ENCODE assay signal across 8 cellular contexts in the genomic region with DNA sequence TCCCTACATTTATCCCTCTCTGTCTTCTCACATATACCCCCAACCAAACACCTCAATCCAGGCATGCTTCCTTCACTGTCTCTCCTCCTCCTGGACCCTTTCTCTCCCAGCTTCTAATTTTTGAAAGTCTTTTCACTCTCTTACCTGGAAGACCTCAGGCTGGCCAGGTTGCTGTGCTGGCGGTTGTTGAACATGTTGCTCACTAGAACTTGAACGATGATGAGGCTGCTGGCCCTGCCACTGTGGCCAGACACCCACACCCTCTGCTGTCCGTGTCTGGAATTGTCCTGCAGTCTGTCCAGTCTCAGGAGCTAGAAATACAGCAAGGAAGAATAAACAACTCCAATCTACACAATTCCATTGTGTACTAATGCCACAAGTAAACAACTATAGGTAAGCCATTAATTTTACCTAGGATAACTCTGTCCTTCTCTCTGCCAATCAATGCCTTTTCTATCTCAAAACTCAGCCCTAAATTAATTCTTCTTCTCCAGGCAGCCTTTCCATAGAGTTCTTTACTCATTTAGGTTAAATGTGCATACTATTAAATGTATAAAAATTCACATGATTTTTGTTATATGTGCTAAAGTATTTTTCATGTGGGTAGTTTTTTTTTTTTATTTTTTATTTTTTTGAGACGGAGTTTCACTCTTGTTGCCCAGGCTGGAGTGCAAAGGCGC. TPM values are rescaled to one million over a fixed set of nuclear protein-coding genes. Genes with fewer than 3 reads are reported as not detected.
A peak's percentile ranks its signal among the peaks of the same experiment; 100 is the strongest.
DNase-seq lines count a peak whose midpoint lies in the region; ATAC-seq, FAIRE-seq and TF ChIP-seq lines count a peak whose summit lies in the region.

No MANE protein-coding gene starts in this region.

- no peaks in the 10 kb centered on the region for H3K9me2 ChIP-seq in PC-9 (ENCODE audit: insufficient read depth)

- no peak overlapping the region for H4K5ac ChIP-seq in H1 (ENCODE audit: insufficient read length, low read depth, low read length)
- H4K5ac ChIP-seq in mesendoderm (ENCODE audit: low read length), result no peak overlapping the region

- no peak overlapping the region for H2BK120ac ChIP-seq in H1 (replicated peaks; ENCODE audit: low read depth, low read length)
- no peak overlapping the region for H2BK120ac ChIP-seq in mesendoderm (ENCODE audit: low read depth, low read length)

- no peaks in the 10 kb centered on the region for H3F3A ChIP-seq in PC-9 (ENCODE audit: insufficient read depth, low read depth)

- TF ChIP-seq CTCF in DND-41 (IDR thresholded peaks at IDR 0.05; ENCODE audit: borderline replicate concordance, extremely low read depth, low read length, poor library complexity, severe bottlenecking) (peak; percentile 47), PC-9 (conservative IDR thresholded peaks at IDR 0.05) (peak; percentile 85), H1 (IDR thresholded peaks at IDR 0.05; ENCODE audit: control extremely low read depth in 1 of 3, insufficient read depth in 1 of 3, low read depth in 1 of 3, low read length in 3 of 3) (peak; percentile 71 to 79 (median 78))

- TF ChIP-seq RAD21 in H1 (IDR thresholded peaks at IDR 0.05 in 1 of 2, conservative IDR thresholded peaks at IDR 0.05 in 1 of 2; ENCODE audit: low read depth in 2 of 2, low read length in 2 of 2), result peak; percentile 84 to 87

- H3K23me2 ChIP-seq in H1 (ENCODE audit: low read depth, low read length), result no peaks in the 10 kb centered on the region

- H3K79me2 ChIP-seq in DND-41 (ENCODE audit: insufficient read depth, low read length) (no peaks in the 10 kb centered on the region), PC-9 (ENCODE audit: low read depth) (no peaks in the 10 kb centered on the region), H1 (ENCODE audit: control insufficient read depth in 1 of 2, insufficient read depth in 2 of 2, low read length in 2 of 2) (no peaks in the 10 kb centered on the region), mesendoderm (ENCODE audit: control insufficient read depth, insufficient read depth, low read length) (no peaks in the 10 kb centered on the region)

- no peak overlapping the region for H3K18ac ChIP-seq in H1 (ENCODE audit: extremely low read depth, low read length)
- no peak overlapping the region for H3K18ac ChIP-seq in mesendoderm (ENCODE audit: low read length)

- intact Hi-C loops in PC-9 (cut with micrococcal nuclease; ENCODE audit: unreplicated experiment), result loop anchor here (1.0 to 10.0 kb wide), 7 partner anchors 116 to 556 kb away; a partner anchor contains a TSS

- H3K4me2 ChIP-seq in DND-41 (ENCODE audit: insufficient read depth, low read length), result no peak overlapping the region
- no peak overlapping the region for H3K4me2 ChIP-seq in PC-9
- H3K4me2 ChIP-seq in H1 (ENCODE audit: insufficient read depth in 1 of 2, low read depth in 2 of 2, low read length in 2 of 2), result no peak overlapping the region
- no peak overlapping the region for H3K4me2 ChIP-seq in mesendoderm (ENCODE audit: low read length)

- H3K9me3 ChIP-seq in DND-41 (ENCODE audit: insufficient read depth, low read length, severe bottlenecking), result no peaks in the 10 kb centered on the region
- no peaks in the 10 kb centered on the region for H3K9me3 ChIP-seq in PC-9 (ENCODE audit: insufficient read depth, low read depth)
- H3K9me3 ChIP-seq in H1 (ENCODE audit: insufficient read depth in 2 of 2, low read depth in 1 of 2, low read length in 1 of 2), result no peaks in the 10 kb centered on the region

- no peak overlapping the region for H3K27ac ChIP-seq in DND-41 (ENCODE audit: low read length)
- H3K27ac ChIP-seq in PC-9, result no peak overlapping the region
- H3K27ac ChIP-seq in H1 (ENCODE audit: low read depth, low read length), result no peak overlapping the region
- H3K27ac ChIP-seq in mesendoderm (ENCODE audit: low read depth, low read length), result no peak overlapping the region

- CTCF ChIA-PET in PC-9 (lab: Charles Lee) (interaction anchor here (0.5 to 1.9 kb wide), 8 partner anchors 24 to 253 kb away, joined by 3 to 16 read pairs (median 6); a partner anchor contains a TSS), H1 (lab: Charles Lee; ENCODE audit: partially characterized antibody) (interaction anchor here (0.6 to 2.2 kb wide), 34 partner anchors 8 to 396 kb away, joined by 3 to 15 read pairs (median 3); a partner anchor contains a TSS)

- DNase-seq in DND-41 (no peak), HTR-8/SVneo (ENCODE audit: insufficient read length, low spot score) (peak; percentile 57), PC-9 (peak; percentile 38 to 75), H1 (ENCODE audit: low read depth in 1 of 2, low spot score in 2 of 2) (peak in 1 of 2 experiments; percentile 29), mesendoderm (peak; percentile 67), NCI-H1694 treated with DMSO at 0.1 percent for 48 hours (lab: John Stamatoyannopoulos, UW) (no peak)

- TF ChIP-seq EP300 in H1 (IDR thresholded peaks at IDR 0.05; ENCODE audit: borderline replicate concordance in 1 of 2, low read depth in 2 of 2, low read length in 2 of 2), result no peak

- no peaks in the 10 kb centered on the region for H3K27me3 ChIP-seq in DND-41 (ENCODE audit: insufficient read depth, low read length, poor library complexity)
- H3K27me3 ChIP-seq in PC-9 (ENCODE audit: insufficient read depth, low read depth), result no peaks in the 10 kb centered on the region
- H3K27me3 ChIP-seq in H1 (replicated peaks in 1 of 4; ENCODE audit: control insufficient read depth in 3 of 4, extremely low read depth in 1 of 4, insufficient read depth in 3 of 4, low read length in 3 of 4), result no peaks in the 10 kb centered on the region
- H3K27me3 ChIP-seq in mesendoderm (ENCODE audit: insufficient read depth, low read length, poor library complexity), result no peaks in the 10 kb centered on the region

- H3K9ac ChIP-seq in DND-41 (ENCODE audit: low read depth, low read length), result no peak overlapping the region
- H3K9ac ChIP-seq in H1 (replicated peaks in 1 of 4; ENCODE audit: extremely low read depth in 1 of 4, low read depth in 3 of 4, low read length in 3 of 4), result no peak overlapping the region
- H3K9ac ChIP-seq in mesendoderm (ENCODE audit: low read length), result no peak overlapping the region

- H2BK15ac ChIP-seq in H1 (ENCODE audit: low read length), result no peak overlapping the region
- no peak overlapping the region for H2BK15ac ChIP-seq in mesendoderm (replicated peaks; ENCODE audit: low read depth)

- H3K4ac ChIP-seq in H1 (replicated peaks; ENCODE audit: insufficient read length, low read depth, low read length) (no peak overlapping the region), mesendoderm (ENCODE audit: low read depth, low read length) (no peak overlapping the region)

- H2AK5ac ChIP-seq in H1 (ENCODE audit: low read depth, low read length) (no peak overlapping the region), mesendoderm (ENCODE audit: low read length) (no peak overlapping the region)

- no peaks in the 10 kb centered on the region for H3K4me1 ChIP-seq in DND-41 (ENCODE audit: insufficient read depth, low read length)
- no peaks in the 10 kb centered on the region for H3K4me1 ChIP-seq in PC-9 (replicated peaks; ENCODE audit: insufficient read depth)
- H3K4me1 ChIP-seq in H1 (replicated peaks in 1 of 4; ENCODE audit: control insufficient read depth in 3 of 4, insufficient read depth in 4 of 4, low read length in 3 of 4), result peaks cover 0 to 2% (median under 1%) of the 10 kb centered on the region in 4 experiments; a peak in 3 of 7 replicates
- peaks cover 4% of the 10 kb centered on the region for H3K4me1 ChIP-seq in mesendoderm (ENCODE audit: control insufficient read depth, low read depth, low read length)

- H3K23ac ChIP-seq in H1 (ENCODE audit: insufficient read length) (no peak overlapping the region), mesendoderm (ENCODE audit: low read length) (no peak overlapping the region)

- H3K79me1 ChIP-seq in H1 (ENCODE audit: low read depth, low read length) (no peaks in the 10 kb centered on the region), mesendoderm (ENCODE audit: low read length) (no peaks in the 10 kb centered on the region)

- no peak overlapping the region for H3K14ac ChIP-seq in H1 (ENCODE audit: insufficient read length)

- POLR2A ChIA-PET in PC-9 (lab: Charles Lee; ENCODE audit: unreplicated experiment) (interaction anchor here (0.6 to 0.8 kb wide), 3 partner anchors 165 to 352 kb away, joined by 6 to 9 read pairs (median 7); no protein-coding TSS in a partner anchor), H1 (lab: Charles Lee; ENCODE audit: partially characterized antibody) (interaction anchor here (0.6 to 1.5 kb wide), 2 partner anchors 157 to 276 kb away, joined by 3 to 4 read pairs; no protein-coding TSS in a partner anchor)

- no peak overlapping the region for H4K8ac ChIP-seq in H1 (ENCODE audit: extremely low read depth, insufficient read depth, low read length)
- H4K8ac ChIP-seq in mesendoderm (ENCODE audit: low read depth, low read length), result no peak overlapping the region

- H4K20me1 ChIP-seq in DND-41 (ENCODE audit: insufficient read depth, low read length) (no peaks in the 10 kb centered on the region), PC-9 (ENCODE audit: insufficient read depth) (no peaks in the 10 kb centered on the region), H1 (replicated peaks in 1 of 2; ENCODE audit: control insufficient read depth in 1 of 2, insufficient read depth in 2 of 2, low read length in 2 of 2) (no peaks in the 10 kb centered on the region)

- H3K4me3 ChIP-seq in DND-41 (ENCODE audit: low read depth in 1 of 2, low read length in 2 of 2), result no peak overlapping the region
- H3K4me3 ChIP-seq in PC-9, result no peak overlapping the region
- H3K4me3 ChIP-seq in H1 (ENCODE audit: extremely low read depth in 1 of 4, insufficient read depth in 2 of 4, low read depth in 3 of 4, low read length in 4 of 4), result no peak overlapping the region
- no peak overlapping the region for H3K4me3 ChIP-seq in mesendoderm (ENCODE audit: low read length)

- FAIRE-seq in HTR-8/SVneo (lab: Jason Lieb, UNC) (no peak), H1 (lab: Jason Lieb, UNC) (no peak)

- H4K91ac ChIP-seq in H1 (replicated peaks; ENCODE audit: insufficient read length, low read length), result no peak overlapping the region

- no peak overlapping the region for H2AFZ ChIP-seq in DND-41 (ENCODE audit: low read depth, low read length)
- no peak overlapping the region for H2AFZ ChIP-seq in PC-9
- H2AFZ ChIP-seq in H1 (ENCODE audit: low read length), result no peak overlapping the region

- no TSS peak for BruUV-seq in PC-9 (replicated peaks; lab: Mats Ljungman, UMichigan)

- H3K56ac ChIP-seq in H1 (replicated peaks; ENCODE audit: insufficient read length, low read depth, low read length) (no peak overlapping the region), mesendoderm (ENCODE audit: low read length) (no peak overlapping the region)

- WGBS in H1 (ENCODE audit: extremely low coverage in 1 of 2, insufficient coverage in 1 of 2, insufficient read length in 1 of 2, insufficient replicate concordance in 2 of 2, low coverage in 1 of 2, low lambda C conversion rate in 2 of 2, missing lambda C conversion rate in 1 of 2), 2 experiments, result 81% methylated on average over 4 of the region's 5 CpGs; no CpG with 5 or more reads in 1 of the 2 experiments
- WGBS in mesendoderm (ENCODE audit: extremely low coverage, insufficient coverage, low lambda C conversion rate), result no CpG with 5 or more reads among the region's 5 CpGs

- H2BK20ac ChIP-seq in H1 (ENCODE audit: low read length), result no peak overlapping the region

- ATAC-seq in DND-41 (ENCODE audit: insufficient read depth, low read depth) (no peak), HG02885 (IDR thresholded peaks at IDR 0.05; ENCODE audit: poor library complexity, unreplicated experiment) (no peak), HG03159 (IDR thresholded peaks at IDR 0.05; ENCODE audit: unreplicated experiment) (no peak)

- no peak for TF ChIP-seq POLR2A in H1 (IDR thresholded peaks at IDR 0.05; ENCODE audit: control extremely low read depth in 1 of 2, low read depth in 2 of 2, low read length in 2 of 2)

- H2BK5ac ChIP-seq in H1 (ENCODE audit: low read depth, low read length) (0 out of 2 replicates have a peak overlapping the region, but pooled peaks have one; percentile 52), mesendoderm (ENCODE audit: low read length) (no peak overlapping the region)

- peaks cover 50% of the 10 kb centered on the region for H3K36me3 ChIP-seq in DND-41 (ENCODE audit: insufficient read depth, low read length)
- H3K36me3 ChIP-seq in PC-9 (ENCODE audit: low read depth), result no peaks in the 10 kb centered on the region
- peaks cover 9 to 34% (median 21%) of the 10 kb centered on the region in 4 experiments for H3K36me3 ChIP-seq in H1 (ENCODE audit: control insufficient read depth in 2 of 4, insufficient read depth in 4 of 4, low read length in 3 of 4)
- peaks cover 5% of the 10 kb centered on the region for H3K36me3 ChIP-seq in mesendoderm (ENCODE audit: control insufficient read depth, insufficient read depth, low read length)

- H2BK12ac ChIP-seq in H1 (ENCODE audit: low read depth, low read length), result no peak overlapping the region

RNA-seq across cellular contexts. Expression of a gene that starts 5.1 kb away (rescaled TPM):
- 4.7 and 4.9 TPM in 2 replicates for total RNA-seq in PC-9 (2021)
- total RNA-seq in H1 (2021; fragmentation: NEBNext Ultra II Directional; extraction: Animal tissue kit (Norgen Biotek cat#: 25700)), result 2.7 and 2.8 TPM in 2 replicates
- 2.0 and 4.2 TPM in 2 replicates for polyA plus RNA-seq in H1 (2011; rRNA removed)
- polyA plus RNA-seq in H1 (2011; cell fraction: cytosol; rRNA removed), result 3.0 TPM
- 4.8 TPM for polyA plus RNA-seq in H1 (2011; cell fraction: nucleus; rRNA removed)
- 2.9 to 3.7 TPM (median 3.2 TPM) in 4 replicates for polyA plus RNA-seq in H1 (2012, experiment 1 of 2)
- polyA plus RNA-seq in H1 (2012, experiment 2 of 2), result 0.31 TPM
- 3.7 TPM for polyA plus RNA-seq in H1 (2013, experiment 1 of 2)
- polyA plus RNA-seq in H1 (2013, experiment 2 of 2), result 3.4 TPM
- polyA minus RNA-seq in H1 (2011; rRNA and poly(A)+ RNA removed), result 2.2 and 2.5 TPM in 2 replicates
- not detected for polyA minus RNA-seq in H1 (2011; cell fraction: cytosol; rRNA and poly(A)+ RNA removed)
- 2.7 TPM for polyA minus RNA-seq in H1 (2011; cell fraction: nucleus; rRNA and poly(A)+ RNA removed)
- polyA plus RNA-seq in mesendoderm (2013, experiment 1 of 2), result 4.6 TPM
- polyA plus RNA-seq in mesendoderm (2013, experiment 2 of 2), result 5.2 TPM

RNA-seq across cellular contexts. Expression of a gene that starts 47.6 kb away (rescaled TPM):
- total RNA-seq in PC-9 (2021), result 6.3 and 7.2 TPM in 2 replicates
- total RNA-seq in H1 (2021; fragmentation: NEBNext Ultra II Directional; extraction: Animal tissue kit (Norgen Biotek cat#: 25700)), result not detected in 2 replicates
- not detected in 2 replicates for polyA plus RNA-seq in H1 (2011; rRNA removed)
- polyA plus RNA-seq in H1 (2011; cell fraction: cytosol; rRNA removed), result 0.08 TPM
- polyA plus RNA-seq in H1 (2011; cell fraction: nucleus; rRNA removed), result not detected
- not detected in 4 replicates for polyA plus RNA-seq in H1 (2012, experiment 1 of 2)
- not detected for polyA plus RNA-seq in H1 (2012, experiment 2 of 2)
- 0.04 TPM for polyA plus RNA-seq in H1 (2013, experiment 1 of 2)
- 0.07 TPM for polyA plus RNA-seq in H1 (2013, experiment 2 of 2)
- 0.28 TPM in 1 of 2 replicates, not detected in the other for polyA minus RNA-seq in H1 (2011; rRNA and poly(A)+ RNA removed)
- polyA minus RNA-seq in H1 (2011; cell fraction: cytosol; rRNA and poly(A)+ RNA removed), result not detected
- polyA minus RNA-seq in H1 (2011; cell fraction: nucleus; rRNA and poly(A)+ RNA removed), result not detected
- 0.06 TPM for polyA plus RNA-seq in mesendoderm (2013, experiment 1 of 2)
- 0.04 TPM for polyA plus RNA-seq in mesendoderm (2013, experiment 2 of 2)

Comparison
In these comparisons a context has a peak if more than half of its experiments do, and no peak if none do; other contexts are left out.
1. DNase-seq: peak in HTR-8/SVneo (single experiment), PC-9 (2 of 2) and mesendoderm (single experiment); none in DND-41 (single experiment) and NCI-H1694 treated with DMSO at 0.1 percent for 48 hours (single experiment).
2. Peak in every context shown above with its lines, with median percentiles within 50 percentile points of each other: CTCF ChIP-seq.